30 cellular contexts compared by ENCODE assay signal in genomic region chr20:49009899-49010631, GRCh38.
"Had no signal": no experiment of that assay in that cellular context is flagged by ENCODE, and none has a peak within 500 bp of the region (broad histone marks: within the 10 kb centered on the region; RNA-seq: fewer than 3 reads in every experiment).

No MANE protein-coding gene starts in this region.

- ATAC-seq: esophagus mucosa; foreskin keratinocyte; gastroesophageal sphincter; lower lobe of right lung; natural killer cell; sciatic nerve; stimulated activated naive CD8-positive, alpha-beta T cell treated with anti-CD3 and anti-CD28 coated beads, Interleukin-15, amount 100 ng/mL, for 72 hours had no signal

- H3K4me3 Mint-ChIP-seq: dendritic cell treated with granulocyte-macrophage colony-stimulating factor and Interleukin-4, amounts not matched to agents 40 ng/mL and 50 ng/mL, for 4 days; endodermal cell; memory B cell; natural killer cell; stimulated activated naive CD8-positive, alpha-beta T cell treated with anti-CD3 and anti-CD28 coated beads, Interleukin-15, amount 100 ng/mL, for 72 hours had no signal

- H3K27ac ChIP-seq: colonic mucosa, epithelial cell of prostate, foreskin keratinocyte, gastroesophageal sphincter, left ventricle myocardium inferior, lower lobe of right lung, ovary, testis, tibial nerve, upper lobe of left lung, uterus had no signal

- H3K4me3 ChIP-seq: colonic mucosa, gastroesophageal sphincter, heart left ventricle, left ventricle myocardium inferior, lower lobe of right lung, ovary, smooth muscle cell, testis, tibial nerve, upper lobe of left lung, uterus had no signal

- DNase-seq: colonic mucosa; effector CD8-positive, alpha-beta T cell; endodermal cell; foreskin keratinocyte; heart left ventricle; hippocampal formation; left colon; left ventricle myocardium inferior; lower lobe of right lung; natural killer cell; occipital lobe; ovary; stimulated activated CD4-positive, alpha-beta T cell treated with anti-CD3 and anti-CD28 coated beads, Interleukin-12 subunit alpha, Interleukin-12 subunit beta, amount 100 ng/mL, for 4 hours; stimulated activated CD4-positive, alpha-beta T cell treated with anti-CD3 and anti-CD28 coated beads, Interleukin-1b, Interleukin-23, amount 100 ng/mL, for 48 hours; stimulated activated CD4-positive, alpha-beta T cell treated with anti-CD3 and anti-CD28 coated beads, Interleukin-4, amount 100 ng/mL, for 1 hour; stimulated activated CD8-positive, alpha-beta memory T cell treated with anti-CD3 and anti-CD28 coated beads, Interleukin-4, amount 100 ng/mL, for 48 hours; stimulated activated naive CD4-positive, alpha-beta T cell; stimulated activated naive CD8-positive, alpha-beta T cell treated with anti-CD3 and anti-CD28 coated beads, Interleukin-15, amount 100 ng/mL, for 72 hours; testis; upper lobe of left lung; uterus had no signal

- FAIRE-seq: islet of Langerhans had no signal

- H3K9me3 ChIP-seq: colonic mucosa, gastroesophageal sphincter, heart left ventricle, left ventricle myocardium inferior, lower lobe of right lung, ovary, testis, tibial nerve, upper lobe of left lung, uterus had no signal

- H3K9me3 Mint-ChIP-seq: dendritic cell treated with granulocyte-macrophage colony-stimulating factor and Interleukin-4, amounts not matched to agents 40 ng/mL and 50 ng/mL, for 4 days; endodermal cell; memory B cell; natural killer cell; stimulated activated naive CD8-positive, alpha-beta T cell treated with anti-CD3 and anti-CD28 coated beads, Interleukin-15, amount 100 ng/mL, for 72 hours had no signal

- H3K27ac Mint-ChIP-seq: dendritic cell treated with granulocyte-macrophage colony-stimulating factor and Interleukin-4, amounts not matched to agents 40 ng/mL and 50 ng/mL, for 4 days; endodermal cell; memory B cell; natural killer cell; stimulated activated naive CD8-positive, alpha-beta T cell treated with anti-CD3 and anti-CD28 coated beads, Interleukin-15, amount 100 ng/mL, for 72 hours had no signal

- H3K27me3 Mint-ChIP-seq: dendritic cell treated with granulocyte-macrophage colony-stimulating factor and Interleukin-4, amounts not matched to agents 40 ng/mL and 50 ng/mL, for 4 days; memory B cell; stimulated activated naive CD8-positive, alpha-beta T cell treated with anti-CD3 and anti-CD28 coated beads, Interleukin-15, amount 100 ng/mL, for 72 hours had no signal

- H3K4me1 ChIP-seq: colonic mucosa, foreskin keratinocyte, gastroesophageal sphincter, heart left ventricle, left ventricle myocardium inferior, lower lobe of right lung, testis, tibial nerve, upper lobe of left lung, uterus had no signal

- H3K4me1 Mint-ChIP-seq: endodermal cell; memory B cell; natural killer cell; stimulated activated naive CD8-positive, alpha-beta T cell treated with anti-CD3 and anti-CD28 coated beads, Interleukin-15, amount 100 ng/mL, for 72 hours had no signal

- H3K36me3 ChIP-seq: colonic mucosa, ovary, uterus had no signal
